Comparison of ENCODE assay signal across 13 cellular contexts in genomic region chr15:44598892-44599291, GRCh38.
DNase-seq lines count a peak whose midpoint lies in the region; ATAC-seq, FAIRE-seq and TF ChIP-seq lines count a peak whose summit lies in the region.
"Had no signal": no experiment of that assay in that cellular context is flagged by ENCODE, and none has a peak within 500 bp of the region (broad histone marks: within the 10 kb centered on the region; RNA-seq: fewer than 3 reads in every experiment).

No MANE protein-coding gene starts in this region.

- no peaks in the 10 kb centered on the region for H3K79me2 ChIP-seq in HepG2 (ENCODE audit: insufficient read depth, low read length)

- in situ Hi-C loops in HepG2 (cut with HindIII; ENCODE audit: extremely low pct_ligation_motif_present, low pct_unique_long_range_greater_than_20kb), result loop anchor here (25.0 kb wide), 1 partner anchor 313 kb away; no protein-coding TSS in a partner anchor

- H3K27me3 Mint-ChIP-seq in activated T-helper 17 cell treated with anti-CD3 and anti-CD28 coated beads, Interleukin-2, amount 50 U/mL, for 72 hours, result no peaks in the 10 kb centered on the region
- no peaks in the 10 kb centered on the region for H3K27me3 Mint-ChIP-seq in type B pancreatic cell

- intact Hi-C loops in HepG2 (cut with micrococcal nuclease; ENCODE audit: unreplicated experiment), result no loop called here
- intact Hi-C loops in right lobe of liver (cut with DNase I), result no loop called here

- H3K36me3 ChIP-seq in HepG2 (replicated peaks in 1 of 2; ENCODE audit: control insufficient read depth in 1 of 2, insufficient read depth in 2 of 2, low read length in 2 of 2), result peaks cover 8 to 40% of the 10 kb centered on the region in 2 experiments; a peak in 4 of 5 replicates
- peaks cover 0 to 79% (median 25%) of the 10 kb centered on the region in 4 donors for H3K36me3 ChIP-seq in right lobe of liver
- H3K36me3 ChIP-seq in effector memory CD4-positive, alpha-beta T cell (ENCODE audit: control insufficient read depth, insufficient read depth, low read length), result peaks cover 25% of the 10 kb centered on the region

- TF ChIP-seq RAD21 in HepG2 (CRISPR knock-in tag; IDR thresholded peaks at IDR 0.05), result no peak

- H3K9me3 ChIP-seq in HepG2 (ENCODE audit: low read length) (no peaks in the 10 kb centered on the region), right lobe of liver (no peaks in the 10 kb centered on the region)
- H3K9me3 ChIP-seq in effector memory CD4-positive, alpha-beta T cell (ENCODE audit: control insufficient read depth, low read length), result no peaks in the 10 kb centered on the region
- H3K9me3 ChIP-seq: heart left ventricle had no signal

- DNase-seq in HepG2 (ENCODE audit: low spot score), result no peak
- no peak for DNase-seq in right lobe of liver
- peak; percentile 80 for DNase-seq in fibroblast of the aortic adventitia (ENCODE audit: low read depth)
- DNase-seq in type B pancreatic cell (ENCODE audit: extremely low spot score, unreplicated experiment), result no peak
- DNase-seq in NCI-H1092 treated with DMSO at 0.1 percent for 48 hours (lab: John Stamatoyannopoulos, UW), result no peak
- DNase-seq in effector memory CD4-positive, alpha-beta T cell, result no peak
- DNase-seq in MV-4-11 (lab: John Stamatoyannopoulos, UW), result no peak
- DNase-seq: activated CD4-positive, alpha-beta T cell treated with anti-CD3 and anti-CD28 coated beads for 4 hours; activated naive CD4-positive, alpha-beta T cell treated with anti-CD3 and anti-CD28 coated beads for 36 hours; dorsolateral prefrontal cortex; heart left ventricle; NCI-H2081 treated with DMSO at 0.1 percent for 48 hours had no signal

- no peaks in the 10 kb centered on the region for H3K9me3 Mint-ChIP-seq in activated T-helper 17 cell treated with anti-CD3 and anti-CD28 coated beads, Interleukin-2, amount 50 U/mL, for 72 hours
- no peaks in the 10 kb centered on the region for H3K9me3 Mint-ChIP-seq in type B pancreatic cell
- H3K9me3 Mint-ChIP-seq: activated naive CD4-positive, alpha-beta T cell treated with anti-CD3 and anti-CD28 coated beads for 36 hours had no signal

- TF ChIP-seq CTCF in HepG2 (CRISPR knock-in tag; IDR thresholded peaks at IDR 0.05) (no peak), right lobe of liver (IDR thresholded peaks at IDR 0.05) (no peak), fibroblast of the aortic adventitia (IDR thresholded peaks at IDR 0.05; ENCODE audit: insufficient read depth, low read length) (no peak), type B pancreatic cell (conservative IDR thresholded peaks at IDR 0.05) (no peak)

- H3K4me3 ChIP-seq in HepG2 (replicated peaks in 1 of 3; ENCODE audit: insufficient read depth in 1 of 3, low read depth in 2 of 3, low read length in 3 of 3) (no peak overlapping the region), right lobe of liver (no peak overlapping the region), fibroblast of the aortic adventitia (ENCODE audit: low read depth, low read length) (no peak overlapping the region)
- H3K4me3 ChIP-seq in effector memory CD4-positive, alpha-beta T cell (ENCODE audit: insufficient read depth, low read depth, low read length, poor library complexity, severe bottlenecking), result no peak overlapping the region
- H3K4me3 ChIP-seq: dorsolateral prefrontal cortex, heart left ventricle had no signal

- FAIRE-seq in HepG2 (lab: Jason Lieb, UNC), result no peak

- H2AFZ ChIP-seq in HepG2 (ENCODE audit: low read length), result no peak overlapping the region

- peaks cover 25% of the 10 kb centered on the region for H3K4me1 Mint-ChIP-seq in activated T-helper 17 cell treated with anti-CD3 and anti-CD28 coated beads, Interleukin-2, amount 50 U/mL, for 72 hours
- H3K4me1 Mint-ChIP-seq in type B pancreatic cell (ENCODE audit: unreplicated experiment), result no peaks in the 10 kb centered on the region

- peak overlapping the region; percentile 2 for H3K4me3 Mint-ChIP-seq in activated T-helper 17 cell treated with anti-CD3 and anti-CD28 coated beads, Interleukin-2, amount 50 U/mL, for 72 hours
- H3K4me3 Mint-ChIP-seq in type B pancreatic cell, result no peak overlapping the region
- H3K4me3 Mint-ChIP-seq: activated naive CD4-positive, alpha-beta T cell treated with anti-CD3 and anti-CD28 coated beads for 36 hours had no signal

- peak overlapping the region; percentile 39 for H3K27ac Mint-ChIP-seq in activated T-helper 17 cell treated with anti-CD3 and anti-CD28 coated beads, Interleukin-2, amount 50 U/mL, for 72 hours
- H3K27ac Mint-ChIP-seq in type B pancreatic cell, result peak overlapping the region; percentile 6

- no peaks in the 10 kb centered on the region for H4K20me1 ChIP-seq in HepG2 (ENCODE audit: insufficient read depth, low read length)

- TF ChIP-seq EP300 in HepG2 (IDR thresholded peaks at IDR 0.05; ENCODE audit: low read depth in 2 of 2, low read length in 2 of 2) (no peak), HepG2 (CRISPR knock-in tag; IDR thresholded peaks at IDR 0.05; ENCODE audit: borderline replicate concordance) (no peak)

- no peaks in the 10 kb centered on the region for H3K27me3 ChIP-seq in HepG2 (ENCODE audit: control insufficient read depth in 1 of 2, insufficient read depth in 2 of 2, low read length in 2 of 2)
- no peaks in the 10 kb centered on the region for H3K27me3 ChIP-seq in right lobe of liver
- H3K27me3 ChIP-seq in effector memory CD4-positive, alpha-beta T cell (replicated peaks; ENCODE audit: control insufficient read depth, insufficient read depth, low read length, poor library complexity, severe bottlenecking), result no peaks in the 10 kb centered on the region
- H3K27me3 ChIP-seq: dorsolateral prefrontal cortex, heart left ventricle had no signal

- 95% methylated on average over 5 of the region's 5 CpGs for WGBS in HepG2 (ENCODE audit: low lambda C conversion rate)
- WGBS in right lobe of liver (ENCODE audit: insufficient coverage, low coverage, low lambda C conversion rate, missing lambda C conversion rate), result 79% methylated on average over 5 of the region's 5 CpGs

- ATAC-seq in HepG2, result no peak
- ATAC-seq in right lobe of liver, result no peak
- ATAC-seq in activated T-helper 17 cell treated with anti-CD3 and anti-CD28 coated beads, Interleukin-2, amount 50 U/mL, for 72 hours (replicated peaks), result no peak
- ATAC-seq: heart left ventricle had no signal

- POLR2A ChIA-PET in HepG2 (lab: Yijun Ruan, JAX), result no interaction called here

- H3K27ac ChIP-seq in HepG2 (ENCODE audit: extremely low read length, insufficient read depth, low read length), result no peak overlapping the region
- no peak overlapping the region for H3K27ac ChIP-seq in right lobe of liver
- no peak overlapping the region for H3K27ac ChIP-seq in effector memory CD4-positive, alpha-beta T cell (ENCODE audit: insufficient read depth, low read length, poor library complexity, severe bottlenecking)

- BruUV-seq in HepG2 (replicated peaks; lab: Mats Ljungman, UMichigan), result no TSS peak

- no peak overlapping the region for H3K9ac ChIP-seq in HepG2 (ENCODE audit: insufficient read depth, low read depth, low read length)

- no peak overlapping the region for H3K4me2 ChIP-seq in HepG2 (ENCODE audit: low read depth, low read length)

- no peaks in the 10 kb centered on the region for H3K4me1 ChIP-seq in HepG2 (ENCODE audit: insufficient read depth, low read length)
- H3K4me1 ChIP-seq in right lobe of liver, result no peaks in the 10 kb centered on the region
- no peaks in the 10 kb centered on the region for H3K4me1 ChIP-seq in effector memory CD4-positive, alpha-beta T cell (ENCODE audit: control insufficient read depth, insufficient read depth, low read length, poor library complexity, severe bottlenecking)
- H3K4me1 ChIP-seq: heart left ventricle had no signal

- CTCF ChIA-PET in HepG2 (lab: Yijun Ruan, JAX; ENCODE audit: low intra/inter-chr PET ratio, low total read pairs), result no interaction called here

- no peak for TF ChIP-seq POLR2A in HepG2 (IDR thresholded peaks at IDR 0.05; ENCODE audit: insufficient read depth in 1 of 2, low read depth in 2 of 2, low read length in 2 of 2)
- no peak for TF ChIP-seq POLR2A in right lobe of liver (IDR thresholded peaks at IDR 0.05)

- H3K36me3 Mint-ChIP-seq in activated T-helper 17 cell treated with anti-CD3 and anti-CD28 coated beads, Interleukin-2, amount 50 U/mL, for 72 hours (ENCODE audit: low read depth), result peaks cover 87% of the 10 kb centered on the region
- H3K36me3 Mint-ChIP-seq in type B pancreatic cell, result peaks cover 22% of the 10 kb centered on the region

TF ChIP-seq in HepG2, 621 proteins besides CTCF, POLR2A, EP300 and RAD21:
- TF ChIP-seq NFE2L2 (IDR thresholded peaks at IDR 0.05; ENCODE audit: low read length) (peak; percentile 47; the same call in 1 of the 2 replicates), PAWR (CRISPR knock-in tag; IDR thresholded peaks at IDR 0.05; ENCODE audit: borderline replicate concordance) (no peak), GTF3A (CRISPR knock-in tag; conservative IDR thresholded peaks at IDR 0.05) (no peak)
